9 cellular contexts compared by ENCODE assay signal in the genomic region with DNA sequence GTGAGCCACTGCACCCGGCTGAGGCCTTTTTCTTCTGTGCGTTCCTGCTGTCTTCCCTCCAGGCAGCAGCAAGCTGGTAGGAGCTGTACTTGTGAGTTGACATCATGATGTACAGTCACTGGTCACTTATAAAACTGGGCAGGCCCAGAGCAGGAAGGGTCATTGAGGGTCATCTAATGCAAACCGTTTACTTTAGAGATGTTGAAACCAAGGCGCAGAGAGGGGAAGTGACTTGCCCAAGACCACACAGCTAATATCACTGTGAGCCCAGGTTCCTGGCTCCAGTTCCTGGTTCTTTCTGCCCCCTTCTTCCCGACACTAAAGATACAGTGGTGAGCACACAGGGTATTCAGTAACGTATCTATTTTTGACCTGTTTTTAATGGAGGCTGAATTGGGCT. TPM values are rescaled to one million over a fixed set of nuclear protein-coding genes. Genes with fewer than 3 reads are reported as not detected.
DNase-seq lines count a peak whose midpoint lies in the region; ATAC-seq and TF ChIP-seq lines count a peak whose summit lies in the region.
"Had no signal": no experiment of that assay in that cellular context is flagged by ENCODE, and none has a peak within 500 bp of the region (broad histone marks: within the 10 kb centered on the region; RNA-seq: fewer than 3 reads in every experiment).

No MANE protein-coding gene starts in this region.

- peak overlapping the region; percentile 96 for H3K27ac Mint-ChIP-seq in activated CD4-positive, alpha-beta T cell treated with anti-CD3 and anti-CD28 coated beads for 36 hours

- TF ChIP-seq POLR2A in gastroesophageal sphincter (IDR thresholded peaks at IDR 0.05), result no peak

- no peak overlapping the region for H3K4me3 Mint-ChIP-seq in activated CD4-positive, alpha-beta T cell treated with anti-CD3 and anti-CD28 coated beads for 36 hours

- H3K4me1 ChIP-seq in PC-9 (replicated peaks; ENCODE audit: insufficient read depth) (peaks cover 41% of the 10 kb centered on the region), gastroesophageal sphincter (peaks cover 0 to 32% (median 9%) of the 10 kb centered on the region in 3 donors)

- CTCF ChIA-PET in activated CD4-positive, alpha-beta T cell treated with anti-CD3 and anti-CD28 coated beads for 36 hours (lab: Charles Lee), result interaction anchor here (2.0 to 4.1 kb wide), 2 partner anchors 10 to 101 kb away, joined by 11 to 26 read pairs; no protein-coding TSS in a partner anchor
- CTCF ChIA-PET in PC-9 (lab: Charles Lee), result no interaction called here

- H3K9me3 ChIP-seq in PC-9 (ENCODE audit: insufficient read depth, low read depth), result no peaks in the 10 kb centered on the region
- no peaks in the 10 kb centered on the region for H3K9me3 ChIP-seq in gastroesophageal sphincter

- no peak for ATAC-seq in activated CD4-positive, alpha-beta T cell treated with anti-CD3 and anti-CD28 coated beads for 36 hours
- peak; percentile 43 for ATAC-seq in gastroesophageal sphincter

- DNase-seq in activated CD4-positive, alpha-beta T cell treated with anti-CD3 and anti-CD28 coated beads for 36 hours, result no peak
- DNase-seq in activated CD4-positive, alpha-beta T cell treated with anti-CD3 and anti-CD28 coated beads, Interleukin-2, amount 50 U/mL, for 48 hours, result no peak
- DNase-seq in PC-9 (no peak), NCI-H226 (no peak), pons (ENCODE audit: low spot score) (no peak), dedifferentiated amniotic fluid mesenchymal stem cell (ENCODE audit: extremely low spot score) (no peak)
- DNase-seq: NCI-H2029 treated with DMSO at 0.1 percent for 48 hours had no signal

- no peaks in the 10 kb centered on the region for H3K9me2 ChIP-seq in PC-9 (ENCODE audit: insufficient read depth)

- peaks cover 98% of the 10 kb centered on the region for H3K79me2 ChIP-seq in PC-9 (ENCODE audit: low read depth)

- H3K4me1 Mint-ChIP-seq in activated CD4-positive, alpha-beta T cell treated with anti-CD3 and anti-CD28 coated beads for 36 hours, result peaks cover 84% of the 10 kb centered on the region

- no TSS peak for BruUV-seq in PC-9 (replicated peaks; lab: Mats Ljungman, UMichigan)

- 78 to 87% methylated on average over 4 of the region's 6 CpGs for WGBS in gastroesophageal sphincter (ENCODE audit: low coverage in 1 of 2), 2 donors

- no peak overlapping the region for H3K4me2 ChIP-seq in PC-9

- no peak overlapping the region for H3K4me3 ChIP-seq in PC-9
- H3K4me3 ChIP-seq in gastroesophageal sphincter, result no peak overlapping the region
- H3K4me3 ChIP-seq in skin epidermis, result no peak overlapping the region

- no peaks in the 10 kb centered on the region for H3K9me3 Mint-ChIP-seq in activated CD4-positive, alpha-beta T cell treated with anti-CD3 and anti-CD28 coated beads for 36 hours (ENCODE audit: low read depth)

- no peak for TF ChIP-seq EP300 in gastroesophageal sphincter (IDR thresholded peaks at IDR 0.05)

- peaks cover 35% of the 10 kb centered on the region for H3F3A ChIP-seq in PC-9 (ENCODE audit: insufficient read depth, low read depth)

- POLR2A ChIA-PET in activated CD4-positive, alpha-beta T cell treated with anti-CD3 and anti-CD28 coated beads for 36 hours (lab: Charles Lee), result interaction anchor here (1.7 kb wide), 1 partner anchor 75 kb away, joined by 10 read pairs; no protein-coding TSS in a partner anchor
- POLR2A ChIA-PET in PC-9 (lab: Charles Lee; ENCODE audit: unreplicated experiment), result interaction anchor here (0.6 kb wide), 1 partner anchor 535 kb away, joined by 3 read pairs; no protein-coding TSS in a partner anchor

- no peaks in the 10 kb centered on the region for H3K36me3 ChIP-seq in PC-9 (ENCODE audit: low read depth)
- no peaks in the 10 kb centered on the region for H3K36me3 ChIP-seq in gastroesophageal sphincter

- peaks cover 2% of the 10 kb centered on the region for H3K36me3 Mint-ChIP-seq in activated CD4-positive, alpha-beta T cell treated with anti-CD3 and anti-CD28 coated beads for 36 hours (ENCODE audit: low read depth)

- no peaks in the 10 kb centered on the region for H3K27me3 Mint-ChIP-seq in activated CD4-positive, alpha-beta T cell treated with anti-CD3 and anti-CD28 coated beads for 36 hours

- H3K27me3 ChIP-seq in PC-9 (ENCODE audit: insufficient read depth, low read depth), result no peaks in the 10 kb centered on the region
- H3K27me3 ChIP-seq in gastroesophageal sphincter, result no peaks in the 10 kb centered on the region

- no peak overlapping the region for H2AFZ ChIP-seq in PC-9

- peak overlapping the region; percentile 88 for H3K27ac ChIP-seq in PC-9
- no peak overlapping the region for H3K27ac ChIP-seq in gastroesophageal sphincter
- H3K27ac ChIP-seq in skin epidermis, result peak overlapping the region in 12 of 21 experiments; percentile 5 to 90 (median 68)

- H4K20me1 ChIP-seq in PC-9 (ENCODE audit: insufficient read depth), result peaks cover 17% of the 10 kb centered on the region

- intact Hi-C loops in activated CD4-positive, alpha-beta T cell treated with anti-CD3 and anti-CD28 coated beads for 36 hours (cut with DNase I, micrococcal nuclease), result loop anchor here (2.0 to 10.0 kb wide), 9 partner anchors 13 to 1883 kb away; a partner anchor contains a TSS
- intact Hi-C loops in PC-9 (cut with micrococcal nuclease; ENCODE audit: unreplicated experiment), result loop anchor here (2.0 kb wide), 1 partner anchor 17 kb away; no protein-coding TSS in a partner anchor

- TF ChIP-seq CTCF in PC-9 (conservative IDR thresholded peaks at IDR 0.05), result no peak
- TF ChIP-seq CTCF in gastroesophageal sphincter (IDR thresholded peaks at IDR 0.05), result no peak

RNA-seq across cellular contexts. Expression of a gene that starts 27.3 kb away (rescaled TPM):
- 10 to 100 TPM; 20.8 to 21.3 TPM for total RNA-seq in activated CD4-positive, alpha-beta T cell treated with anti-CD3 and anti-CD28 coated beads for 36 hours
- total RNA-seq in PC-9 (2021) (43.3 and 43.7 TPM in 2 replicates), gastroesophageal sphincter (10 to 100 TPM in 2 of 4 donors, 1 to 10 TPM in 2; 5.4 to 13.5 (median 10.5) TPM)

Comparison
In these comparisons a context has a peak if more than half of its experiments do, and no peak if none do; other contexts are left out.
1. H3K27ac ChIP-seq: peak in PC-9 (single experiment) and skin epidermis (12 of 21); none in gastroesophageal sphincter (0 of 4).